8 cellular contexts compared by ENCODE assay signal in genomic region chr1:12153181-12153785, GRCh38. TPM values are rescaled to one million over a fixed set of nuclear protein-coding genes. Genes with fewer than 3 reads are reported as not detected.
DNase-seq lines count a peak whose midpoint lies in the region; ATAC-seq, FAIRE-seq and TF ChIP-seq lines count a peak whose summit lies in the region.

No MANE protein-coding gene starts in this region.

- H2AFZ ChIP-seq in endothelial cell of umbilical vein (ENCODE audit: low read depth, low read length) = peak overlapping the region; percentile 11

- dilution Hi-C loops in endothelial cell of umbilical vein (cut with MboI; ENCODE audit: extremely low pct_ligation_motif_present, low sequenced_read_pairs) = no loop called here

- H3K9me1 ChIP-seq in endothelial cell of umbilical vein (replicated peaks; ENCODE audit: control insufficient read depth, extremely low read depth, insufficient read depth, low read length) = no peaks in the 10 kb centered on the region

- H3K79me2 ChIP-seq in endothelial cell of umbilical vein (ENCODE audit: control insufficient read depth, insufficient read depth, low read length) = no peaks in the 10 kb centered on the region

- peaks cover 92% of the 10 kb centered on the region for H3K4me1 Mint-ChIP-seq in activated CD8-positive, alpha-beta memory T cell treated with anti-CD3 and anti-CD28 coated beads, Interleukin-2, amount 10 ng/mL, durations not matched to agents 7 days and 5 days
- H3K4me1 Mint-ChIP-seq in nephron progenitor cell = peaks cover 28% of the 10 kb centered on the region

- H3K4me1 ChIP-seq in endothelial cell of umbilical vein (ENCODE audit: control insufficient read depth, extremely low read depth, insufficient read depth, low read length) = peaks cover 14% of the 10 kb centered on the region
- no peaks in the 10 kb centered on the region for H3K4me1 ChIP-seq in pancreas

- no peak for ATAC-seq in activated CD8-positive, alpha-beta memory T cell treated with anti-CD3 and anti-CD28 coated beads, Interleukin-2, amount 10 ng/mL, durations not matched to agents 7 days and 5 days
- peak in 3 of 4 donors; percentile 11 to 78 (median 74) for ATAC-seq in pancreas

- no peak overlapping the region for H3K9ac ChIP-seq in endothelial cell of umbilical vein (replicated peaks; ENCODE audit: extremely low read depth, insufficient read depth, low read length)

- intact Hi-C loops in endothelial cell of umbilical vein (cut with micrococcal nuclease) = loop anchor here (1.0 to 2.0 kb wide), 2 partner anchors 8 to 26 kb away; no protein-coding TSS in a partner anchor
- intact Hi-C loops in pancreas (cut with DNase I) = no loop called here

- in situ Hi-C loops in G401 (cut with HindIII; ENCODE audit: low sequenced_read_pairs) = no loop called here

- 50 to 59% methylated on average over 13 of the region's 13 CpGs for WGBS in pancreas, 2 donors

- TF ChIP-seq POLR2A in endothelial cell of umbilical vein (IDR thresholded peaks at IDR 0.05; ENCODE audit: low read depth, low read length) = no peak

- no peaks in the 10 kb centered on the region for H3K9me3 ChIP-seq in endothelial cell of umbilical vein (replicated peaks; ENCODE audit: control insufficient read depth, insufficient read depth, low read length)
- no peaks in the 10 kb centered on the region for H3K9me3 ChIP-seq in pancreas

- FAIRE-seq in endothelial cell of umbilical vein (lab: Jason Lieb, UNC) (peak; percentile 70), pancreas (lab: Jason Lieb, UNC) (no peak)

- H3K36me3 ChIP-seq in endothelial cell of umbilical vein (ENCODE audit: control insufficient read depth in 2 of 2, extremely low read depth in 1 of 2, insufficient read depth in 2 of 2, low read length in 2 of 2) (no peaks in the 10 kb centered on the region), pancreas (no peaks in the 10 kb centered on the region)

- H3K27ac Mint-ChIP-seq in activated CD8-positive, alpha-beta memory T cell treated with anti-CD3 and anti-CD28 coated beads, Interleukin-2, amount 10 ng/mL, durations not matched to agents 7 days and 5 days = peak overlapping the region; percentile 99
- H3K27ac Mint-ChIP-seq in nephron progenitor cell = no peak overlapping the region

- H3K27me3 ChIP-seq in endothelial cell of umbilical vein (ENCODE audit: control insufficient read depth in 2 of 2, insufficient read depth in 2 of 2, low read length in 2 of 2) (no peaks in the 10 kb centered on the region), pancreas (no peaks in the 10 kb centered on the region)

- POLR2A ChIA-PET in endothelial cell of umbilical vein (lab: Charles Lee) = no interaction called here

- H3K36me3 Mint-ChIP-seq in activated CD8-positive, alpha-beta memory T cell treated with anti-CD3 and anti-CD28 coated beads, Interleukin-2, amount 10 ng/mL, durations not matched to agents 7 days and 5 days = peaks cover 11% of the 10 kb centered on the region
- no peaks in the 10 kb centered on the region for H3K36me3 Mint-ChIP-seq in nephron progenitor cell (ENCODE audit: low read depth)

- TF ChIP-seq CTCF in endothelial cell of umbilical vein (IDR thresholded peaks at IDR 0.05; ENCODE audit: extremely low read depth in 1 of 2, insufficient read depth in 1 of 2, low read depth in 1 of 2, low read length in 2 of 2) = no peak
- TF ChIP-seq CTCF in pancreas (IDR thresholded peaks at IDR 0.05) = no peak
- TF ChIP-seq CTCF in nephron progenitor cell (IDR thresholded peaks at IDR 0.05) = no peak
- no peak for TF ChIP-seq CTCF in GM20000 (IDR thresholded peaks at IDR 0.05; ENCODE audit: extremely low read depth, missing control alignments)

- no peak overlapping the region for H3K4me2 ChIP-seq in endothelial cell of umbilical vein (ENCODE audit: insufficient read depth, low read length)

- no peak overlapping the region for H3K4me3 ChIP-seq in endothelial cell of umbilical vein (replicated peaks in 1 of 3; ENCODE audit: insufficient read depth in 1 of 3, low read depth in 1 of 3, low read length in 3 of 3)
- no peak overlapping the region for H3K4me3 ChIP-seq in pancreas

- no peak overlapping the region for H3K4me3 Mint-ChIP-seq in activated CD8-positive, alpha-beta memory T cell treated with anti-CD3 and anti-CD28 coated beads, Interleukin-2, amount 10 ng/mL, durations not matched to agents 7 days and 5 days
- H3K4me3 Mint-ChIP-seq in nephron progenitor cell = no peak overlapping the region

- no TSS peak for BruUV-seq in endothelial cell of umbilical vein (replicated peaks; lab: Mats Ljungman, UMichigan)

- peak overlapping the region; percentile 9 for H3K27ac ChIP-seq in endothelial cell of umbilical vein (ENCODE audit: insufficient read depth, low read depth, low read length)
- H3K27ac ChIP-seq in pancreas = peak overlapping the region in 2 of 4 donors; percentile 62 to 64

- no peaks in the 10 kb centered on the region for H3K9me3 Mint-ChIP-seq in activated CD8-positive, alpha-beta memory T cell treated with anti-CD3 and anti-CD28 coated beads, Interleukin-2, amount 10 ng/mL, durations not matched to agents 7 days and 5 days (ENCODE audit: low read depth)
- peaks cover 5% of the 10 kb centered on the region for H3K9me3 Mint-ChIP-seq in nephron progenitor cell

- no peak for DNase-seq in activated CD8-positive, alpha-beta memory T cell treated with anti-CD3 and anti-CD28 coated beads, Interleukin-2, amount 10 ng/mL, durations not matched to agents 7 days and 5 days
- DNase-seq in activated CD8-positive, alpha-beta memory T cell treated with anti-CD3 and anti-CD28 coated beads for 24 hours = no peak
- DNase-seq in endothelial cell of umbilical vein (ENCODE audit: low read depth, low spot score) (peak; percentile 49), pancreas (peak in 1 of 6 donors; percentile 71), G401 (ENCODE audit: low spot score) (no peak), nephron progenitor cell (no peak), GM20000 (ENCODE audit: low spot score) (no peak)

- no peaks in the 10 kb centered on the region for H4K20me1 ChIP-seq in endothelial cell of umbilical vein (replicated peaks; ENCODE audit: control insufficient read depth, extremely low read depth, insufficient read depth, low read length)

- CTCF ChIA-PET in activated CD8-positive, alpha-beta memory T cell treated with anti-CD3 and anti-CD28 coated beads, Interleukin-2, amount 10 ng/mL, durations not matched to agents 7 days and 5 days (lab: Charles Lee) = interaction anchor here (0.6 to 4.9 kb wide), 3 partner anchors 18 to 28 kb away, joined by 3 to 50 read pairs (median 4); no protein-coding TSS in a partner anchor
- CTCF ChIA-PET in endothelial cell of umbilical vein (lab: Charles Lee) = interaction anchor here (0.8 to 2.7 kb wide), 5 partner anchors 9 to 74 kb away, joined by 3 to 10 read pairs (median 7); partner anchors contain the start of gene TNFRSF1B

- H3K27me3 Mint-ChIP-seq in activated CD8-positive, alpha-beta memory T cell treated with anti-CD3 and anti-CD28 coated beads, Interleukin-2, amount 10 ng/mL, durations not matched to agents 7 days and 5 days = no peaks in the 10 kb centered on the region
- peaks cover 5% of the 10 kb centered on the region for H3K27me3 Mint-ChIP-seq in nephron progenitor cell (ENCODE audit: low read depth, poor library complexity)

TF ChIP-seq in PFSK-1, 5 proteins besides CTCF, POLR2A, EP300 and RAD21:
- no peak for TF ChIP-seq POLR2AphosphoS5 (IDR thresholded peaks at IDR 0.05; ENCODE audit: low read depth, low read length)
- peak; percentile 12 for TF ChIP-seq FOXP2 (optimal IDR thresholded peaks at IDR 0.05; ENCODE audit: borderline replicate concordance, extremely low read depth, extremely low read length, insufficient read depth)

TF ChIP-seq in endothelial cell of umbilical vein, 7 proteins besides CTCF, POLR2A, EP300 and RAD21:
- TF ChIP-seq POLR2AphosphoS5 (IDR thresholded peaks at IDR 0.05; ENCODE audit: insufficient read depth, low read depth, low read length) (no peak), MYC (IDR thresholded peaks at IDR 0.05; ENCODE audit: low read depth, low read length) (peak; percentile 35), MAX (IDR thresholded peaks at IDR 0.05; ENCODE audit: insufficient read depth, insufficient read length) (peak; percentile 58)
TF ChIP-seq in endothelial cell of umbilical vein: peak in this region for 2.

RNA-seq across cellular contexts. Expression of gene TNFRSF1B, which starts 13.5 kb away (rescaled TPM):
- 100 to 1,000 TPM; 294 to 370 TPM for total RNA-seq in activated CD8-positive, alpha-beta memory T cell treated with anti-CD3 and anti-CD28 coated beads, Interleukin-2, amount 10 ng/mL, durations not matched to agents 7 days and 5 days
- polyA plus RNA-seq in PFSK-1 (2012; ENCODE audit: insufficient read length, low read depth) = 45.5 TPM
- total RNA-seq in endothelial cell of umbilical vein = 65.9 and 66.0 TPM in 2 replicates
- polyA plus RNA-seq in endothelial cell of umbilical vein = 53.6 and 65.3 TPM in 2 replicates
- polyA plus RNA-seq in endothelial cell of umbilical vein (2011; cell fraction: cytosol; rRNA removed) = 40.5 and 47.6 TPM in 2 replicates
- polyA plus RNA-seq in endothelial cell of umbilical vein (2011; cell fraction: nucleus; rRNA removed) = 19.3 and 20.1 TPM in 2 replicates
- 13.8 and 21.1 TPM in 2 replicates for polyA plus RNA-seq in endothelial cell of umbilical vein (2012)
- polyA minus RNA-seq in endothelial cell of umbilical vein = 51.1 and 52.4 TPM in 2 replicates
- polyA minus RNA-seq in endothelial cell of umbilical vein (2011; cell fraction: cytosol; rRNA and poly(A)+ RNA removed) = not detected
- polyA minus RNA-seq in endothelial cell of umbilical vein (2011; cell fraction: nucleus; rRNA and poly(A)+ RNA removed) = 10.7 and 15.4 TPM in 2 replicates
- total RNA-seq in pancreas = 10 to 100 TPM in 2 of 6 donors, 1 to 10 TPM in 4; 2.1 to 20.2 (median 5.9) TPM
- 1 to 10 TPM; 3.5 to 4.0 TPM for polyA plus RNA-seq in pancreas
- not detected in 2 replicates for total RNA-seq in G401 (2014; rRNA removed; shearing (Covaris generic))
